Comparison of ENCODE assay signal across 27 cellular contexts in the genomic region with DNA sequence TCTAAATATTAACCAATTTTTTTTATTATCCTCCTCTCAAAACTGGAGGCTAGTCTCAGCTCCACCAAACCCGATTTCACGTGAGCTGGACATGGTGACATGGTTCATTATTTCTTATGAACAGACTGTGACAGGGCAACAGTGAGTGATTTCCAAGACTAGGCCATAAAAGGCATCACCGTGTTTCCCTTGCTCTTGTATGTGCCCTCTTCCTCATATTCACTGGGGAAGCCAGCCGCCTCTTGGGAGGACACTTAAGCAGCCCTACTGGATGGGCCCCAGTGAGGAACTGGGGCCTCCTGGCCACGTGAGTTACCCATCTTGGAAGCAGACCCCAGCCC.
DNase-seq lines count a peak whose midpoint lies in the region; ATAC-seq and TF ChIP-seq lines count a peak whose summit lies in the region.
"Had no signal": no experiment of that assay in that cellular context is flagged by ENCODE, and none has a peak within 500 bp of the region (broad histone marks: within the 10 kb centered on the region; RNA-seq: fewer than 3 reads in every experiment).

No MANE protein-coding gene starts in this region.

- no peaks in the 10 kb centered on the region for H3K9me2 ChIP-seq in SK-N-SH

- no peak for TF ChIP-seq RAD21 in SK-N-SH (IDR thresholded peaks at IDR 0.05; ENCODE audit: low read length)

- ATAC-seq in SK-N-SH treated with all-trans-retinoic acid at 6 μM for 48 hours (no peak), gastrocnemius medialis (peak; percentile 52 to 80), HG03025 (IDR thresholded peaks at IDR 0.05; ENCODE audit: low FRiP score, unreplicated experiment) (no peak), GM18858 (IDR thresholded peaks at IDR 0.05; ENCODE audit: unreplicated experiment) (no peak)
- ATAC-seq: naive thymus-derived CD4-positive, alpha-beta T cell; upper lobe of right lung had no signal

- TF ChIP-seq POLR2A in gastrocnemius medialis (IDR thresholded peaks at IDR 0.05) = no peak

- no peak overlapping the region for H2AFZ ChIP-seq in SK-N-SH (ENCODE audit: low read depth)

- H3K27ac ChIP-seq in SK-N-SH (ENCODE audit: low read depth in 2 of 2, low read length in 1 of 2) (peak overlapping the region in 1 of 2 experiments; percentile 51; a peak in 2 of 4 replicates), endodermal cell (ENCODE audit: low read depth, low read length) (no peak overlapping the region), gastrocnemius medialis (peak overlapping the region; percentile 71 to 80 (median 77))
- H3K27ac ChIP-seq: 22Rv1, HL-60, SJSA1, upper lobe of right lung had no signal

- POLR2A ChIA-PET in SK-N-SH (lab: Yijun Ruan, JAX) = no interaction called here
- POLR2A ChIA-PET in activated CD4-positive, alpha-beta memory T cell treated with anti-CD3 and anti-CD28 coated beads, Interleukin-2, amount 10 ng/mL, durations not matched to agents 7 days and 5 days (lab: Charles Lee) = no interaction called here

- WGBS in SK-N-SH (ENCODE audit: low lambda C conversion rate) = 99% methylated on average over 4 of the region's 5 CpGs
- 94 to 100% methylated on average over 3 to 5 of the region's 5 CpGs for WGBS in endodermal cell (ENCODE audit: insufficient coverage in 1 of 2, insufficient read length in 1 of 2), 2 experiments

- peaks cover 15% of the 10 kb centered on the region for H3K4me1 Mint-ChIP-seq in endodermal cell
- H3K4me1 Mint-ChIP-seq in activated CD4-positive, alpha-beta memory T cell treated with anti-CD3 and anti-CD28 coated beads, Interleukin-2, amount 10 ng/mL, durations not matched to agents 7 days and 5 days = peaks cover 24% of the 10 kb centered on the region

- H3K4me3 Mint-ChIP-seq in endodermal cell = no peak overlapping the region
- no peak overlapping the region for H3K4me3 Mint-ChIP-seq in activated CD4-positive, alpha-beta memory T cell treated with anti-CD3 and anti-CD28 coated beads, Interleukin-2, amount 10 ng/mL, durations not matched to agents 7 days and 5 days
- H3K4me3 Mint-ChIP-seq: activated naive CD8-positive, alpha-beta T cell; CD8-positive, alpha-beta memory T cell; central memory CD8-positive, alpha-beta T cell; H9; mesothelial cell of epicardium; naive thymus-derived CD4-positive, alpha-beta T cell had no signal

- H3K4me1 ChIP-seq in SK-N-SH (ENCODE audit: control insufficient read depth in 1 of 2, insufficient read depth in 2 of 2, low read depth in 1 of 2, low read length in 1 of 2) (peaks cover 12 to 30% of the 10 kb centered on the region in 2 experiments; a peak in 3 of 4 replicates), endodermal cell (ENCODE audit: control insufficient read depth, insufficient read depth, low read length) (no peaks in the 10 kb centered on the region), gastrocnemius medialis (peaks cover 71 to 72% of the 10 kb centered on the region in 2 donors)

- CTCF ChIA-PET in SK-N-SH (lab: Yijun Ruan, JAX) = no interaction called here
- CTCF ChIA-PET in activated CD4-positive, alpha-beta memory T cell treated with anti-CD3 and anti-CD28 coated beads, Interleukin-2, amount 10 ng/mL, durations not matched to agents 7 days and 5 days (lab: Charles Lee) = interaction anchor here (1.4 kb wide), 1 partner anchor 9 kb away, joined by 3 read pairs; no protein-coding TSS in a partner anchor

- H3K4me2 ChIP-seq in SK-N-SH = peak overlapping the region; percentile 21; the same call in 1 of the 2 replicates

- no peak overlapping the region for H3K4me3 ChIP-seq in SK-N-SH (ENCODE audit: low read depth in 2 of 2, low read length in 1 of 2)
- no peak overlapping the region for H3K4me3 ChIP-seq in endodermal cell (ENCODE audit: low read length)
- H3K4me3 ChIP-seq in gastrocnemius medialis = no peak overlapping the region
- H3K4me3 ChIP-seq: SJSA1, upper lobe of right lung had no signal

- no peak for TF ChIP-seq CTCF in SK-N-SH (IDR thresholded peaks at IDR 0.05)
- no peak for TF ChIP-seq CTCF in endodermal cell (conservative IDR thresholded peaks at IDR 0.05)
- TF ChIP-seq CTCF in gastrocnemius medialis (IDR thresholded peaks at IDR 0.05 in 4 of 5, conservative IDR thresholded peaks at IDR 0.05 in 1 of 5) = no peak

- no peak for TF ChIP-seq EP300 in SK-N-SH (IDR thresholded peaks at IDR 0.05; ENCODE audit: borderline replicate concordance in 1 of 2, low read depth in 1 of 2, low read length in 1 of 2)

- H3K9ac ChIP-seq in SK-N-SH (no peak overlapping the region), endodermal cell (ENCODE audit: extremely low read depth, low read length, poor library complexity, severe bottlenecking) (no peak overlapping the region)

- H3K79me2 ChIP-seq in SK-N-SH (ENCODE audit: insufficient read depth) = peaks cover 54% of the 10 kb centered on the region

- peaks cover 3% of the 10 kb centered on the region for H3K36me3 Mint-ChIP-seq in endodermal cell (ENCODE audit: low read depth)
- no peaks in the 10 kb centered on the region for H3K36me3 Mint-ChIP-seq in activated CD4-positive, alpha-beta memory T cell treated with anti-CD3 and anti-CD28 coated beads, Interleukin-2, amount 10 ng/mL, durations not matched to agents 7 days and 5 days (ENCODE audit: low read depth)
- H3K36me3 Mint-ChIP-seq: activated naive CD8-positive, alpha-beta T cell; mesothelial cell of epicardium had no signal

- no peak overlapping the region for H3K27ac Mint-ChIP-seq in endodermal cell
- H3K27ac Mint-ChIP-seq in activated CD4-positive, alpha-beta memory T cell treated with anti-CD3 and anti-CD28 coated beads, Interleukin-2, amount 10 ng/mL, durations not matched to agents 7 days and 5 days = no peak overlapping the region
- H3K27ac Mint-ChIP-seq: activated naive CD8-positive, alpha-beta T cell; mesothelial cell of epicardium had no signal

- peaks cover 51% of the 10 kb centered on the region for H4K20me1 ChIP-seq in SK-N-SH (ENCODE audit: insufficient read depth)

- H3K9me3 Mint-ChIP-seq in endodermal cell = peaks cover 5% of the 10 kb centered on the region
- H3K9me3 Mint-ChIP-seq in activated CD4-positive, alpha-beta memory T cell treated with anti-CD3 and anti-CD28 coated beads, Interleukin-2, amount 10 ng/mL, durations not matched to agents 7 days and 5 days = no peaks in the 10 kb centered on the region
- H3K9me3 Mint-ChIP-seq: CD8-positive, alpha-beta memory T cell; central memory CD8-positive, alpha-beta T cell; mesothelial cell of epicardium had no signal

- H3K27me3 ChIP-seq in SK-N-SH (ENCODE audit: insufficient read depth) (no peaks in the 10 kb centered on the region), endodermal cell (ENCODE audit: control insufficient read depth, insufficient read depth, low read length, poor library complexity, severe bottlenecking) (no peaks in the 10 kb centered on the region), gastrocnemius medialis (no peaks in the 10 kb centered on the region)
- H3K27me3 ChIP-seq: SJSA1, upper lobe of right lung had no signal

- H3F3A ChIP-seq in SK-N-SH (replicated peaks; ENCODE audit: insufficient read depth) = peaks cover 10% of the 10 kb centered on the region

- H3K27me3 Mint-ChIP-seq in endodermal cell (ENCODE audit: insufficient read depth) = no peaks in the 10 kb centered on the region
- no peaks in the 10 kb centered on the region for H3K27me3 Mint-ChIP-seq in activated CD4-positive, alpha-beta memory T cell treated with anti-CD3 and anti-CD28 coated beads, Interleukin-2, amount 10 ng/mL, durations not matched to agents 7 days and 5 days
- H3K27me3 Mint-ChIP-seq: activated naive CD8-positive, alpha-beta T cell; CD8-positive, alpha-beta memory T cell; central memory CD8-positive, alpha-beta T cell; naive thymus-derived CD4-positive, alpha-beta T cell had no signal

- in situ Hi-C loops in gastrocnemius medialis (cut with MboI; ENCODE audit: low sequenced_read_pairs in 4 of 4) = no loop called here

- intact Hi-C loops in gastrocnemius medialis (cut with DNase I; ENCODE audit: low total_unique reads) = no loop called here

- DNase-seq in SK-N-SH = no peak
- peak; percentile 26 for DNase-seq in endodermal cell
- no peak for DNase-seq in gastrocnemius medialis
- no peak for DNase-seq in activated CD4-positive, alpha-beta T cell treated with anti-CD3 and anti-CD28 coated beads, Interleukin-2, amount 50 U/mL, for 1 hour
- DNase-seq in activated CD4-positive, alpha-beta memory T cell treated with anti-CD3 and anti-CD28 coated beads, Interleukin-2, amount 10 ng/mL, durations not matched to agents 7 days and 5 days = no peak
- DNase-seq: activated CD4-positive, alpha-beta T cell treated with anti-CD3 and anti-CD28 coated beads, Interleukin-2, amount 50 U/mL, for 48 hours; activated CD4-positive, CD25-positive, alpha-beta regulatory T cell; CD8-positive, alpha-beta memory T cell; DMS 273 treated with DMSO at 0.1 percent for 48 hours; Karpas-422; naive thymus-derived CD4-positive, alpha-beta T cell; NCI-H1436; NCI-H345; occipital lobe; stimulated activated CD4-positive, alpha-beta T cell treated with anti-CD3 and anti-CD28 coated beads, Interleukin-2, amount 100 ng/mL, for 48 hours; T-helper 1 cell; upper lobe of right lung had no signal

- H3K36me3 ChIP-seq in SK-N-SH (replicated peaks in 1 of 2; ENCODE audit: control insufficient read depth in 1 of 2, insufficient read depth in 2 of 2, low read length in 1 of 2) (no peaks in the 10 kb centered on the region), endodermal cell (ENCODE audit: control insufficient read depth, insufficient read depth, low read length) (no peaks in the 10 kb centered on the region), gastrocnemius medialis (no peaks in the 10 kb centered on the region)
- H3K36me3 ChIP-seq: SJSA1, upper lobe of right lung had no signal

- no peaks in the 10 kb centered on the region for H3K9me3 ChIP-seq in SK-N-SH
- peaks cover 4% of the 10 kb centered on the region for H3K9me3 ChIP-seq in endodermal cell (ENCODE audit: control insufficient read depth, low read length)
- no peaks in the 10 kb centered on the region for H3K9me3 ChIP-seq in gastrocnemius medialis
- H3K9me3 ChIP-seq: upper lobe of right lung had no signal

TF ChIP-seq in SK-N-SH, 30 proteins besides CTCF, POLR2A, EP300 and RAD21 (continues in another document):
- TF ChIP-seq YY1 (IDR thresholded peaks at IDR 0.05; ENCODE audit: low read depth) (no peak), POLR2AphosphoS5 (IDR thresholded peaks at IDR 0.05; ENCODE audit: low read depth, low read length) (no peak), RFX5 (IDR thresholded peaks at IDR 0.05; ENCODE audit: low read length) (no peak)

TF ChIP-seq in SK-N-SH treated with all-trans-retinoic acid at 6 μM for 48 hours, 23 proteins besides CTCF, POLR2A, EP300 and RAD21:
- TF ChIP-seq CSDC2 (CRISPR knock-in tag; IDR thresholded peaks at IDR 0.05) = no peak

Comparison
In these comparisons a context has a peak if more than half of its experiments do, and no peak if none do; other contexts are left out.
1. ATAC-seq: peak in gastrocnemius medialis (2 of 2); none in SK-N-SH treated with all-trans-retinoic acid at 6 μM for 48 hours (single experiment), HG03025 (single experiment) and GM18858 (single experiment).